19 cellular contexts compared by ENCODE assay signal in genomic region chr7:120841608-120842007, GRCh38. TPM values are rescaled to one million over a fixed set of nuclear protein-coding genes. Genes with fewer than 3 reads are reported as not detected.
DNase-seq lines count a peak whose midpoint lies in the region; ATAC-seq and TF ChIP-seq lines count a peak whose summit lies in the region.
"Had no signal": no experiment of that assay in that cellular context is flagged by ENCODE, and none has a peak within 500 bp of the region (broad histone marks: within the 10 kb centered on the region; RNA-seq: fewer than 3 reads in every experiment).

No MANE protein-coding gene starts in this region.

- H3K4me3 ChIP-seq in endocrine pancreas (ENCODE audit: control insufficient read depth, insufficient read depth, low read length): peak overlapping the region; percentile 56
- H3K4me3 ChIP-seq: BLaER1, HAP-1 had no signal

- peaks cover 17% of the 10 kb centered on the region for H3K4me1 ChIP-seq in endocrine pancreas (ENCODE audit: control insufficient read depth, insufficient read depth, low read length)

- no peak for ATAC-seq in SK-N-SH treated with all-trans-retinoic acid at 6 μM for 48 hours

- H3K36me3 ChIP-seq in endocrine pancreas (ENCODE audit: control insufficient read depth, insufficient read depth, low read length): no peaks in the 10 kb centered on the region
- H3K36me3 ChIP-seq: BLaER1, HAP-1 had no signal

- peak overlapping the region in 1 of 3 experiments; percentile 51 for H3K4me3 Mint-ChIP-seq in nephron
- H3K4me3 Mint-ChIP-seq: CD4-positive, CD25-positive, alpha-beta regulatory T cell; HFFc6; IgD-negative memory B cell had no signal

- no peak overlapping the region for H3K9ac ChIP-seq in endocrine pancreas (ENCODE audit: control insufficient read depth, insufficient read depth, low read length)
- H3K9ac ChIP-seq: BLaER1, KMS-11, SK-N-SH had no signal

- no peaks in the 10 kb centered on the region for H3K27me3 Mint-ChIP-seq in nephron (ENCODE audit: low read depth)
- H3K27me3 Mint-ChIP-seq: CD4-positive, CD25-positive, alpha-beta regulatory T cell had no signal

- peaks cover 26% of the 10 kb centered on the region for H3K4me1 Mint-ChIP-seq in nephron
- H3K4me1 Mint-ChIP-seq: CD4-positive, CD25-positive, alpha-beta regulatory T cell; IgD-negative memory B cell had no signal

- no peaks in the 10 kb centered on the region for H3K9me3 ChIP-seq in endocrine pancreas (ENCODE audit: control insufficient read depth, low read length)
- H3K9me3 ChIP-seq: HAP-1, SK-N-SH had no signal

- H3K27ac Mint-ChIP-seq in nephron: peak overlapping the region; percentile 80 to 97 (median 92)
- H3K27ac Mint-ChIP-seq: CD4-positive, CD25-positive, alpha-beta regulatory T cell; HFFc6; IgD-negative memory B cell had no signal

- no peaks in the 10 kb centered on the region for H3K27me3 ChIP-seq in endocrine pancreas (ENCODE audit: control insufficient read depth, insufficient read depth, low read length)
- H3K27me3 ChIP-seq: BLaER1 had no signal

- peaks cover 76% of the 10 kb centered on the region for H3K36me3 Mint-ChIP-seq in nephron (ENCODE audit: low read depth)
- H3K36me3 Mint-ChIP-seq: CD4-positive, CD25-positive, alpha-beta regulatory T cell; IgD-negative memory B cell had no signal

- peaks cover 2% of the 10 kb centered on the region for H3K9me3 Mint-ChIP-seq in nephron
- H3K9me3 Mint-ChIP-seq: CD4-positive, CD25-positive, alpha-beta regulatory T cell; HFFc6; IgD-negative memory B cell had no signal

- peak; percentile 27 for DNase-seq in DMS53 (lab: John Stamatoyannopoulos, UW)
- no peak for DNase-seq in DMS53 treated with DMSO at 0.1 percent for 48 hours (lab: John Stamatoyannopoulos, UW; ENCODE audit: unreplicated experiment)
- DNase-seq in A172 (ENCODE audit: low spot score): no peak
- DNase-seq in NCI-H82 (lab: John Stamatoyannopoulos, UW): no peak
- DNase-seq: CD4-positive, CD25-positive, alpha-beta regulatory T cell; DMS79; EL; GF-D8; GOT3; HFFc6; NCI-H1048; SK-N-SH had no signal

- no peak for TF ChIP-seq CTCF in nephron (IDR thresholded peaks at IDR 0.05; ENCODE audit: unreplicated experiment in 3 of 3)

TF ChIP-seq in SK-N-SH treated with all-trans-retinoic acid at 6 μM for 48 hours, 23 proteins besides CTCF, POLR2A, EP300 and RAD21:
- TF ChIP-seq ZNF8 (CRISPR knock-in tag; IDR thresholded peaks at IDR 0.05): no peak
- TF ChIP-seq TCF4 (CRISPR knock-in tag; IDR thresholded peaks at IDR 0.05; ENCODE audit: borderline replicate concordance): no peak
- TF ChIP-seq TOX (CRISPR knock-in tag; IDR thresholded peaks at IDR 0.05; ENCODE audit: borderline replicate concordance): no peak
- TF ChIP-seq TSHZ2 (CRISPR knock-in tag; IDR thresholded peaks at IDR 0.05): no peak
- TF ChIP-seq CSRNP3 (CRISPR knock-in tag; IDR thresholded peaks at IDR 0.05): no peak
- TF ChIP-seq BACH2 (CRISPR knock-in tag; IDR thresholded peaks at IDR 0.05; ENCODE audit: borderline replicate concordance): no peak
- no peak for TF ChIP-seq PPARA (CRISPR knock-in tag; IDR thresholded peaks at IDR 0.05; ENCODE audit: borderline replicate concordance)
- no peak for TF ChIP-seq OSR1 (CRISPR knock-in tag; IDR thresholded peaks at IDR 0.05)
- TF ChIP-seq ZC3H10 (CRISPR knock-in tag; IDR thresholded peaks at IDR 0.05): no peak
- TF ChIP-seq ARNTL (CRISPR knock-in tag; IDR thresholded peaks at IDR 0.05; ENCODE audit: borderline replicate concordance, low read depth): no peak
- TF ChIP-seq GLIS3 (CRISPR knock-in tag; IDR thresholded peaks at IDR 0.05): no peak
- TF ChIP-seq CREB5 (CRISPR knock-in tag; IDR thresholded peaks at IDR 0.05; ENCODE audit: low read depth): no peak
- no peak for TF ChIP-seq ZNF70 (CRISPR knock-in tag; IDR thresholded peaks at IDR 0.05)
- no peak for TF ChIP-seq ZFP3 (CRISPR knock-in tag; IDR thresholded peaks at IDR 0.05)
- no peak for TF ChIP-seq ZNF565 (CRISPR knock-in tag; conservative IDR thresholded peaks at IDR 0.05; ENCODE audit: low read depth)
- TF ChIP-seq ESRRG (CRISPR knock-in tag; IDR thresholded peaks at IDR 0.05): no peak

RNA-seq across cellular contexts. Expression of gene TSPAN12, which starts 16.3 kb away (rescaled TPM):
- 0.81 and 1.4 TPM in 2 replicates for total RNA-seq in A172 (2014; rRNA removed; shearing (Covaris generic))
- total RNA-seq: CD4-positive, CD25-positive, alpha-beta regulatory T cell had no signal
